In genomic region chr19:3362217-3362907, GRCh38 we compare ENCODE assay signal across 12 cellular contexts. TPM values are rescaled to one million over a fixed set of nuclear protein-coding genes. Genes with fewer than 3 reads are reported as not detected.
DNase-seq lines count a peak whose midpoint lies in the region; ATAC-seq and TF ChIP-seq lines count a peak whose summit lies in the region.
"Had no signal": no experiment of that assay in that cellular context is flagged by ENCODE, and none has a peak within 500 bp of the region (broad histone marks: within the 10 kb centered on the region; RNA-seq: fewer than 3 reads in every experiment).

No MANE protein-coding gene starts in this region.

- CTCF ChIA-PET in CD4-positive, alpha-beta memory T cell (lab: Charles Lee; ENCODE audit: partially characterized antibody) = no interaction called here

- H3K27ac Mint-ChIP-seq in CD4-positive, alpha-beta memory T cell = peak overlapping the region in 6 of 7 donors; percentile 36 to 90 (median 85)

- no peaks in the 10 kb centered on the region for H3K27me3 Mint-ChIP-seq in CD4-positive, alpha-beta memory T cell

- H3K4me3 ChIP-seq in CD4-positive, alpha-beta memory T cell (ENCODE audit: low read length in 2 of 2) = no peak overlapping the region
- no peak overlapping the region for H3K4me3 ChIP-seq in SK-N-MC
- peak overlapping the region; percentile 10 for H3K4me3 ChIP-seq in fibroblast of the aortic adventitia (ENCODE audit: low read depth, low read length)
- peak overlapping the region in 3 of 4 donors; percentile 100 for H3K4me3 ChIP-seq in sigmoid colon
- H3K4me3 ChIP-seq: cardiac muscle cell had no signal

- POLR2A ChIA-PET in CD4-positive, alpha-beta memory T cell (lab: Charles Lee; ENCODE audit: partially characterized antibody) = interaction anchor here (1.2 kb wide), 1 partner anchor 24 kb away, joined by 5 read pairs; no protein-coding TSS in a partner anchor

- TF ChIP-seq CTCF in fibroblast of the aortic adventitia (IDR thresholded peaks at IDR 0.05; ENCODE audit: insufficient read depth, low read length) (no peak), sigmoid colon (IDR thresholded peaks at IDR 0.05) (no peak)

- no peaks in the 10 kb centered on the region for H3K9me3 ChIP-seq in CD4-positive, alpha-beta memory T cell (ENCODE audit: control insufficient read depth in 1 of 2, low read length in 2 of 2)
- H3K9me3 ChIP-seq in SK-N-MC (ENCODE audit: low read depth, low read length) (no peaks in the 10 kb centered on the region), sigmoid colon (no peaks in the 10 kb centered on the region)

- no peaks in the 10 kb centered on the region for H3K9me3 Mint-ChIP-seq in CD4-positive, alpha-beta memory T cell

- H3K27ac ChIP-seq in CD4-positive, alpha-beta memory T cell (ENCODE audit: low read depth, low read length) = no peak overlapping the region
- H3K27ac ChIP-seq in SK-N-MC (peak overlapping the region; percentile 60; the same call in 1 of the 2 replicates), sigmoid colon (peak overlapping the region; percentile 98 to 100 (median 100))
- H3K27ac ChIP-seq: cardiac muscle cell had no signal

- peak overlapping the region in 7 of 8 donors; percentile 17 to 85 (median 78) for H3K4me3 Mint-ChIP-seq in CD4-positive, alpha-beta memory T cell

- no peak for ATAC-seq in GM18870 (IDR thresholded peaks at IDR 0.05; ENCODE audit: unreplicated experiment)

- no peaks in the 10 kb centered on the region for H3K27me3 ChIP-seq in CD4-positive, alpha-beta memory T cell (ENCODE audit: insufficient read depth, low read length)
- no peaks in the 10 kb centered on the region for H3K27me3 ChIP-seq in sigmoid colon

- H3K36me3 Mint-ChIP-seq in CD4-positive, alpha-beta memory T cell = peaks cover 0 to 8% of the 10 kb centered on the region in 2 donors

- intact Hi-C loops in CD4-positive, alpha-beta memory T cell (cut with micrococcal nuclease) = loop anchor here (5.0 to 10.0 kb wide), 2 partner anchors 35 to 72 kb away; no protein-coding TSS in a partner anchor
- intact Hi-C loops in sigmoid colon (cut with DNase I) = no loop called here

- DNase-seq in CD4-positive, alpha-beta memory T cell = no peak
- DNase-seq in SK-N-MC (ENCODE audit: low read depth, low spot score) = no peak
- DNase-seq in fibroblast of the aortic adventitia (ENCODE audit: low read depth) = no peak
- no peak for DNase-seq in sigmoid colon
- DNase-seq in epidermal melanocyte (ENCODE audit: insufficient read length, low spot score) = no peak
- DNase-seq in NCI-H226 = no peak
- DNase-seq in erythroblast (lab: John Stamatoyannopoulos, UW) = no peak
- DNase-seq: DMS153, NCI-H345, trophoblast cell had no signal

- H3K4me1 ChIP-seq in CD4-positive, alpha-beta memory T cell (ENCODE audit: insufficient read depth, low read length) = peaks cover 39% of the 10 kb centered on the region
- peaks cover 0 to 62% (median 56%) of the 10 kb centered on the region in 4 donors for H3K4me1 ChIP-seq in sigmoid colon

- no peaks in the 10 kb centered on the region for H3K36me3 ChIP-seq in CD4-positive, alpha-beta memory T cell (ENCODE audit: insufficient read depth, low read length)
- H3K36me3 ChIP-seq in SK-N-MC (ENCODE audit: insufficient read depth, low read length) (no peaks in the 10 kb centered on the region), sigmoid colon (no peaks in the 10 kb centered on the region)
- H3K36me3 ChIP-seq: cardiac muscle cell had no signal

- WGBS in sigmoid colon, 2 donors = 48 to 63% methylated on average over 9 of the region's 9 CpGs

- peaks cover 25 to 59% (median 41%) of the 10 kb centered on the region in 4 donors for H3K4me1 Mint-ChIP-seq in CD4-positive, alpha-beta memory T cell

- no peak for TF ChIP-seq EP300 in sigmoid colon (IDR thresholded peaks at IDR 0.05)

- TF ChIP-seq POLR2A in sigmoid colon (IDR thresholded peaks at IDR 0.05) (no peak), erythroblast (IDR thresholded peaks at IDR 0.05; ENCODE audit: low read length) (no peak)

- H3K9ac ChIP-seq in SK-N-MC (ENCODE audit: insufficient read length) = no peak overlapping the region

RNA-seq across cellular contexts. Expression of gene NFIC, which starts 4.0 kb away (rescaled TPM):
- 10 to 100 TPM; 30.3 to 30.9 TPM for total RNA-seq in CD4-positive, alpha-beta memory T cell
- 10 to 100 TPM in 1 of 2 donors, 1 to 10 TPM in 1; 1.9 to 18.9 TPM for polyA plus RNA-seq in CD4-positive, alpha-beta memory T cell
- 79.5 and 83.2 TPM in 2 replicates for total RNA-seq in fibroblast of the aortic adventitia (ENCODE audit: low replicate concordance)
- total RNA-seq in sigmoid colon = 100 to 1,000 TPM in 1 of 4 donors, 10 to 100 TPM in 3; 63.2 to 114 (median 74.2) TPM
- 10 to 100 TPM in 2 of 3 donors, 1 to 10 TPM in 1; 9.0 to 45.7 (median 10.2) TPM for polyA plus RNA-seq in sigmoid colon

Comparison
In these comparisons a context has a peak if more than half of its experiments do, and no peak if none do; other contexts are left out.
1. H3K4me3 ChIP-seq: peak in fibroblast of the aortic adventitia (single experiment) and sigmoid colon (3 of 4); none in CD4-positive, alpha-beta memory T cell (0 of 2) and SK-N-MC (single experiment).